1 cellular context compared by ENCODE assay signal in genomic region chr6:31842056-31842455, GRCh38.
TF ChIP-seq lines count a peak whose summit lies in the region.

No MANE protein-coding gene starts in this region.

TF ChIP-seq in K562, 482 proteins besides CTCF, POLR2A, EP300 and RAD21:
- TF ChIP-seq ZFX (CRISPR knock-in tag; IDR thresholded peaks at IDR 0.05) (peak; percentile 18; the same call in 1 of the 2 replicates), DNMT1 (IDR thresholded peaks at IDR 0.05) (no peak), ZBTB49 (CRISPR knock-in tag; IDR thresholded peaks at IDR 0.05; ENCODE audit: borderline replicate concordance) (0 out of 2 replicates have a peak, but pooled peaks have one; percentile 68), ZFP30 (CRISPR knock-in tag; IDR thresholded peaks at IDR 0.05; ENCODE audit: borderline replicate concordance) (no peak), SP1 (CRISPR knock-in tag; IDR thresholded peaks at IDR 0.05) (0 out of 2 replicates have a peak, but pooled peaks have one; percentile 1), ZNF830 (CRISPR knock-in tag; IDR thresholded peaks at IDR 0.05) (0 out of 2 replicates have a peak, but pooled peaks have one; percentile 8), KDM5B (IDR thresholded peaks at IDR 0.05; ENCODE audit: insufficient replicate concordance, low read depth, low read length) (peak; percentile 41)
- TF ChIP-seq, protein P1, sequence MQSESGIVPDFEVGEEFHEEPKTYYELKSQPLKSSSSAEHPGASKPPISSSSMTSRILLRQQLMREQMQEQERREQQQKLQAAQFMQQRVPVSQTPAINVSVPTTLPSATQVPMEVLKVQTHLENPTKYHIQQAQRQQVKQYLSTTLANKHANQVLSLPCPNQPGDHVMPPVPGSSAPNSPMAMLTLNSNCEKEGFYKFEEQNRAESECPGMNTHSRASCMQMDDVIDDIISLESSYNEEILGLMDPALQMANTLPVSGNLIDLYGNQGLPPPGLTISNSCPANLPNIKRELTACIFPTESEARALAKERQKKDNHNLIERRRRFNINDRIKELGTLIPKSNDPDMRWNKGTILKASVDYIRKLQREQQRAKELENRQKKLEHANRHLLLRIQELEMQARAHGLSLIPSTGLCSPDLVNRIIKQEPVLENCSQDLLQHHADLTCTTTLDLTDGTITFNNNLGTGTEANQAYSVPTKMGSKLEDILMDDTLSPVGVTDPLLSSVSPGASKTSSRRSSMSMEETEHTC (IDR thresholded peaks at IDR 0.05) = 0 out of 2 replicates have a peak, but pooled peaks have one; percentile 9
